Comparison of ENCODE assay signal across 19 cellular contexts in genomic region chr17:47636273-47637030, GRCh38. TPM values are rescaled to one million over a fixed set of nuclear protein-coding genes. Genes with fewer than 3 reads are reported as not detected.
DNase-seq lines count a peak whose midpoint lies in the region; ATAC-seq and TF ChIP-seq lines count a peak whose summit lies in the region.
"Had no signal": no experiment of that assay in that cellular context is flagged by ENCODE, and none has a peak within 500 bp of the region (broad histone marks: within the 10 kb centered on the region; RNA-seq: fewer than 3 reads in every experiment).

No MANE protein-coding gene starts in this region.

- ATAC-seq in activated CD8-positive, alpha-beta T cell treated with anti-CD3 and anti-CD28 coated beads, Interleukin-2, amount 10 ng/mL, durations not matched to agents 7 days and 5 days = no peak
- no peak for ATAC-seq in activated CD8-positive, alpha-beta T cell treated with anti-CD3 and anti-CD28 coated beads for 36 hours
- ATAC-seq in GM21529 (IDR thresholded peaks at IDR 0.05; ENCODE audit: unreplicated experiment) = no peak

- H3K36me3 Mint-ChIP-seq in activated CD8-positive, alpha-beta T cell treated with anti-CD3 and anti-CD28 coated beads, Interleukin-2, amount 10 ng/mL, durations not matched to agents 7 days and 5 days (ENCODE audit: low read depth) = peaks cover 8% of the 10 kb centered on the region
- H3K36me3 Mint-ChIP-seq in activated CD8-positive, alpha-beta T cell treated with anti-CD3 and anti-CD28 coated beads for 36 hours (ENCODE audit: low read depth) = no peaks in the 10 kb centered on the region
- peaks cover 31% of the 10 kb centered on the region for H3K36me3 Mint-ChIP-seq in nephron progenitor cell (ENCODE audit: low read depth)

- TF ChIP-seq CTCF in activated CD8-positive, alpha-beta T cell treated with anti-CD3 and anti-CD28 coated beads for 36 hours (IDR thresholded peaks at IDR 0.05) = no peak
- no peak for TF ChIP-seq CTCF in nephron progenitor cell (IDR thresholded peaks at IDR 0.05)

- peak overlapping the region; percentile 60 for H3K27ac Mint-ChIP-seq in activated CD8-positive, alpha-beta T cell treated with anti-CD3 and anti-CD28 coated beads, Interleukin-2, amount 10 ng/mL, durations not matched to agents 7 days and 5 days
- H3K27ac Mint-ChIP-seq in activated CD8-positive, alpha-beta T cell treated with anti-CD3 and anti-CD28 coated beads for 36 hours = no peak overlapping the region
- H3K27ac Mint-ChIP-seq in nephron progenitor cell = peak overlapping the region; percentile 67
- H3K27ac Mint-ChIP-seq: H9 had no signal

- no peaks in the 10 kb centered on the region for H3K9me3 Mint-ChIP-seq in activated CD8-positive, alpha-beta T cell treated with anti-CD3 and anti-CD28 coated beads, Interleukin-2, amount 10 ng/mL, durations not matched to agents 7 days and 5 days (ENCODE audit: insufficient read depth)
- no peaks in the 10 kb centered on the region for H3K9me3 Mint-ChIP-seq in activated CD8-positive, alpha-beta T cell treated with anti-CD3 and anti-CD28 coated beads for 36 hours
- no peaks in the 10 kb centered on the region for H3K9me3 Mint-ChIP-seq in nephron progenitor cell
- H3K9me3 Mint-ChIP-seq: H9 had no signal

- CTCF ChIA-PET in activated CD8-positive, alpha-beta T cell treated with anti-CD3 and anti-CD28 coated beads, Interleukin-2, amount 10 ng/mL, durations not matched to agents 7 days and 5 days (lab: Charles Lee) = interaction anchor here (1.0 kb wide), 1 partner anchor 20 kb away, joined by 3 read pairs; no protein-coding TSS in a partner anchor
- CTCF ChIA-PET in activated CD8-positive, alpha-beta T cell treated with anti-CD3 and anti-CD28 coated beads for 36 hours (lab: Charles Lee) = interaction anchor here (1.1 kb wide), 1 partner anchor 18 kb away, joined by 3 read pairs; no protein-coding TSS in a partner anchor

- intact Hi-C loops in activated CD8-positive, alpha-beta T cell treated with anti-CD3 and anti-CD28 coated beads for 36 hours (cut with micrococcal nuclease) = no loop called here

- POLR2A ChIA-PET in activated CD8-positive, alpha-beta T cell treated with anti-CD3 and anti-CD28 coated beads, Interleukin-2, amount 10 ng/mL, durations not matched to agents 7 days and 5 days (lab: Charles Lee) = interaction anchor here (0.6 to 0.7 kb wide), 2 partner anchors 13 to 433 kb away, joined by 3 read pairs; partner anchors contain the start of gene KPNB1
- POLR2A ChIA-PET in activated CD8-positive, alpha-beta T cell treated with anti-CD3 and anti-CD28 coated beads for 36 hours (lab: Charles Lee) = interaction anchor here (0.6 kb wide), 1 partner anchor 423 kb away, joined by 3 read pairs; no protein-coding TSS in a partner anchor

- no peak for DNase-seq in activated CD8-positive, alpha-beta T cell treated with anti-CD3 and anti-CD28 coated beads, Interleukin-2, amount 10 ng/mL, durations not matched to agents 7 days and 5 days
- DNase-seq in activated CD8-positive, alpha-beta T cell treated with anti-CD3 and anti-CD28 coated beads for 36 hours = no peak
- DNase-seq in NCI-H2171 (lab: John Stamatoyannopoulos, UW) (peak; percentile 77), dermis blood vessel endothelial cell (peak; percentile 46), nephron progenitor cell (no peak)
- no peak for DNase-seq in stimulated activated CD4-positive, alpha-beta T cell treated with anti-CD3 and anti-CD28 coated beads, Interleukin-12 subunit alpha, Interleukin-12 subunit beta, amount 100 ng/mL, for 4 hours
- DNase-seq: ACHN, COR-L47, DMS 273 treated with DMSO at 0.1 percent for 48 hours, H9, NCI-H1417, NCI-H187, NCI-H2227 treated with DMSO at 0.1 percent for 48 hours, NCI-H510A treated with DMSO at 0.1 percent for 48 hours, NCI-H774, OCI-M1, SHP77, SK-N-SH had no signal

- H3K4me1 Mint-ChIP-seq in activated CD8-positive, alpha-beta T cell treated with anti-CD3 and anti-CD28 coated beads, Interleukin-2, amount 10 ng/mL, durations not matched to agents 7 days and 5 days (ENCODE audit: low read depth) = peaks cover 25% of the 10 kb centered on the region
- peaks cover 7% of the 10 kb centered on the region for H3K4me1 Mint-ChIP-seq in activated CD8-positive, alpha-beta T cell treated with anti-CD3 and anti-CD28 coated beads for 36 hours (ENCODE audit: low read depth)
- H3K4me1 Mint-ChIP-seq in nephron progenitor cell = no peaks in the 10 kb centered on the region
- H3K4me1 Mint-ChIP-seq: H9 had no signal

- H3K4me3 Mint-ChIP-seq in activated CD8-positive, alpha-beta T cell treated with anti-CD3 and anti-CD28 coated beads, Interleukin-2, amount 10 ng/mL, durations not matched to agents 7 days and 5 days = peak overlapping the region; percentile 15
- H3K4me3 Mint-ChIP-seq in activated CD8-positive, alpha-beta T cell treated with anti-CD3 and anti-CD28 coated beads for 36 hours = no peak overlapping the region
- no peak overlapping the region for H3K4me3 Mint-ChIP-seq in nephron progenitor cell
- H3K4me3 Mint-ChIP-seq: H9 had no signal

- no peaks in the 10 kb centered on the region for H3K27me3 Mint-ChIP-seq in activated CD8-positive, alpha-beta T cell treated with anti-CD3 and anti-CD28 coated beads, Interleukin-2, amount 10 ng/mL, durations not matched to agents 7 days and 5 days (ENCODE audit: low read depth)
- no peaks in the 10 kb centered on the region for H3K27me3 Mint-ChIP-seq in activated CD8-positive, alpha-beta T cell treated with anti-CD3 and anti-CD28 coated beads for 36 hours
- H3K27me3 Mint-ChIP-seq in nephron progenitor cell (ENCODE audit: low read depth, poor library complexity) = peaks cover 3% of the 10 kb centered on the region

RNA-seq across cellular contexts. Expression of gene KPNB1, which starts 13.3 kb away (rescaled TPM):
- total RNA-seq in activated CD8-positive, alpha-beta T cell treated with anti-CD3 and anti-CD28 coated beads, Interleukin-2, amount 10 ng/mL, durations not matched to agents 7 days and 5 days = 100 to 1,000 TPM; 413 to 427 TPM
- 100 to 1,000 TPM; 589 to 605 TPM for total RNA-seq in activated CD8-positive, alpha-beta T cell treated with anti-CD3 and anti-CD28 coated beads for 36 hours
- 394 and 596 TPM in 2 replicates for total RNA-seq in dermis blood vessel endothelial cell

RNA-seq across cellular contexts. Expression of gene TBKBP1, which starts 57.5 kb away (rescaled TPM):
- total RNA-seq in activated CD8-positive, alpha-beta T cell treated with anti-CD3 and anti-CD28 coated beads, Interleukin-2, amount 10 ng/mL, durations not matched to agents 7 days and 5 days = 1 to 10 TPM; 2.4 to 3.7 TPM
- 10 to 100 TPM; 12.4 to 13.6 TPM for total RNA-seq in activated CD8-positive, alpha-beta T cell treated with anti-CD3 and anti-CD28 coated beads for 36 hours
- 14.8 and 20.2 TPM in 2 replicates for total RNA-seq in dermis blood vessel endothelial cell

Comparison
In these comparisons a context has a peak if more than half of its experiments do, and no peak if none do; other contexts are left out.
1. DNase-seq: peak in NCI-H2171 (single experiment) and dermis blood vessel endothelial cell (single experiment); none in activated CD8-positive, alpha-beta T cell treated with anti-CD3 and anti-CD28 coated beads, Interleukin-2, amount 10 ng/mL, durations not matched to agents 7 days and 5 days (single experiment), activated CD8-positive, alpha-beta T cell treated with anti-CD3 and anti-CD28 coated beads for 36 hours (single experiment), nephron progenitor cell (single experiment) and stimulated activated CD4-positive, alpha-beta T cell treated with anti-CD3 and anti-CD28 coated beads, Interleukin-12 subunit alpha, Interleukin-12 subunit beta, amount 100 ng/mL, for 4 hours (single experiment).